In genomic region chr6:39446909-39447308, GRCh38 we compare ENCODE assay signal across 26 cellular contexts.
"Had no signal": no experiment of that assay in that cellular context is flagged by ENCODE, and none has a peak within 500 bp of the region (broad histone marks: within the 10 kb centered on the region; RNA-seq: fewer than 3 reads in every experiment).

No MANE protein-coding gene starts in this region.

- H3K4me3 ChIP-seq: breast epithelium, coronary artery, esophagus squamous epithelium, gastroesophageal sphincter, heart left ventricle, right lobe of liver, transverse colon, uterus had no signal

- H3K4me1 ChIP-seq: breast epithelium, esophagus squamous epithelium, gastroesophageal sphincter, heart left ventricle, parathyroid adenoma, right lobe of liver, transverse colon, uterus had no signal

- H3K27ac ChIP-seq: breast epithelium, coronary artery, esophagus squamous epithelium, gastroesophageal sphincter, heart left ventricle, parathyroid adenoma, right lobe of liver, transverse colon, uterus had no signal

- H3K36me3 Mint-ChIP-seq: activated naive CD4-positive, alpha-beta T cell treated with anti-CD3 and anti-CD28 coated beads, Interleukin-2, amount 50 U/mL, for 24 hours; memory B cell; stimulated activated effector memory CD8-positive, alpha-beta T cell treated with anti-CD3 and anti-CD28 coated beads, Interleukin-12 subunit alpha, Interleukin-12 subunit beta, amount 100 ng/mL, for 72 hours; T-cell had no signal

- H3K36me3 ChIP-seq: breast epithelium, esophagus squamous epithelium, gastroesophageal sphincter, heart left ventricle, right lobe of liver, transverse colon, uterus had no signal

- ATAC-seq: gastroesophageal sphincter; heart left ventricle; left colon; right lobe of liver; stimulated activated effector memory CD8-positive, alpha-beta T cell treated with anti-CD3 and anti-CD28 coated beads, Interleukin-12 subunit alpha, Interleukin-12 subunit beta, amount 100 ng/mL, for 72 hours; T-cell had no signal

- H3K27me3 ChIP-seq: breast epithelium, gastroesophageal sphincter, heart left ventricle, right lobe of liver, transverse colon, uterus had no signal

- H3K9me3 Mint-ChIP-seq: activated CD4-positive, alpha-beta memory T cell treated with anti-CD3 and anti-CD28 coated beads, Interleukin-2, amount 10 ng/mL, durations not matched to agents 7 days and 5 days; activated naive CD4-positive, alpha-beta T cell treated with anti-CD3 and anti-CD28 coated beads, Interleukin-2, amount 50 U/mL, for 24 hours; activated T-helper 1 cell treated with anti-CD3 and anti-CD28 coated beads, Interleukin-12 subunit alpha, Interleukin-12 subunit beta, Interleukin-2, Interleukin-4 antibody, amounts not matched to agents 30 ng/mL and 10 ng/mL and 1 ng/mL, durations not matched to agents 14 hours and 24 hours and 36 hours; central memory CD8-positive, alpha-beta T cell; memory B cell; nephron progenitor cell; stimulated activated effector memory CD8-positive, alpha-beta T cell treated with anti-CD3 and anti-CD28 coated beads, Interleukin-12 subunit alpha, Interleukin-12 subunit beta, amount 100 ng/mL, for 72 hours; T-cell; T-helper 2 cell treated with Interferon-gamma antibody and Interleukin-4, amounts not matched to agents 5 μg/mL and 100 μg/mL, for 36 hours had no signal

- H3K27ac Mint-ChIP-seq: activated CD4-positive, alpha-beta memory T cell treated with anti-CD3 and anti-CD28 coated beads, Interleukin-2, amount 10 ng/mL, durations not matched to agents 7 days and 5 days; activated naive CD4-positive, alpha-beta T cell treated with anti-CD3 and anti-CD28 coated beads, Interleukin-2, amount 50 U/mL, for 24 hours; activated T-helper 1 cell treated with anti-CD3 and anti-CD28 coated beads, Interleukin-12 subunit alpha, Interleukin-12 subunit beta, Interleukin-2, Interleukin-4 antibody, amounts not matched to agents 30 ng/mL and 10 ng/mL and 1 ng/mL, durations not matched to agents 14 hours and 24 hours and 36 hours; memory B cell; nephron progenitor cell; stimulated activated effector memory CD8-positive, alpha-beta T cell treated with anti-CD3 and anti-CD28 coated beads, Interleukin-12 subunit alpha, Interleukin-12 subunit beta, amount 100 ng/mL, for 72 hours; T-cell; T-helper 2 cell treated with Interferon-gamma antibody and Interleukin-4, amounts not matched to agents 5 μg/mL and 100 μg/mL, for 36 hours had no signal

- H3K9ac ChIP-seq: parathyroid adenoma had no signal

- H3K4me3 Mint-ChIP-seq: activated CD4-positive, alpha-beta memory T cell treated with anti-CD3 and anti-CD28 coated beads, Interleukin-2, amount 10 ng/mL, durations not matched to agents 7 days and 5 days; activated naive CD4-positive, alpha-beta T cell treated with anti-CD3 and anti-CD28 coated beads, Interleukin-2, amount 50 U/mL, for 24 hours; activated T-helper 1 cell treated with anti-CD3 and anti-CD28 coated beads, Interleukin-12 subunit alpha, Interleukin-12 subunit beta, Interleukin-2, Interleukin-4 antibody, amounts not matched to agents 30 ng/mL and 10 ng/mL and 1 ng/mL, durations not matched to agents 14 hours and 24 hours and 36 hours; central memory CD8-positive, alpha-beta T cell; memory B cell; nephron progenitor cell; stimulated activated effector memory CD8-positive, alpha-beta T cell treated with anti-CD3 and anti-CD28 coated beads, Interleukin-12 subunit alpha, Interleukin-12 subunit beta, amount 100 ng/mL, for 72 hours; T-cell; T-helper 2 cell treated with Interferon-gamma antibody and Interleukin-4, amounts not matched to agents 5 μg/mL and 100 μg/mL, for 36 hours had no signal

- H2AFZ ChIP-seq: parathyroid adenoma had no signal

- H3K9me3 ChIP-seq: breast epithelium, esophagus squamous epithelium, gastroesophageal sphincter, heart left ventricle, right lobe of liver, transverse colon, uterus had no signal

- H3K4me1 Mint-ChIP-seq: activated CD4-positive, alpha-beta memory T cell treated with anti-CD3 and anti-CD28 coated beads, Interleukin-2, amount 10 ng/mL, durations not matched to agents 7 days and 5 days; activated naive CD4-positive, alpha-beta T cell treated with anti-CD3 and anti-CD28 coated beads, Interleukin-2, amount 50 U/mL, for 24 hours; central memory CD8-positive, alpha-beta T cell; memory B cell; stimulated activated effector memory CD8-positive, alpha-beta T cell treated with anti-CD3 and anti-CD28 coated beads, Interleukin-12 subunit alpha, Interleukin-12 subunit beta, amount 100 ng/mL, for 72 hours; T-cell had no signal

- DNase-seq: activated CD4-positive, alpha-beta memory T cell treated with anti-CD3 and anti-CD28 coated beads, Interleukin-2, amount 10 ng/mL, durations not matched to agents 7 days and 5 days; activated CD4-positive, alpha-beta T cell treated with anti-CD3 and anti-CD28 coated beads for 4 hours; activated gamma-delta T cell; anterior cingulate cortex; esophagus squamous epithelium; heart left ventricle; islet precursor cell; left colon; nephron progenitor cell; nucleus accumbens; right lobe of liver; small intestine; stimulated activated CD4-positive, alpha-beta T cell treated with anti-CD3 and anti-CD28 coated beads, Interleukin-2, amount 100 ng/mL, for 24 hours; T-cell; transverse colon; uterus had no signal
